Comparison of ENCODE assay signal across 8 cellular contexts in genomic region chr13:42047561-42048322, GRCh38. TPM values are rescaled to one million over a fixed set of nuclear protein-coding genes. Genes with fewer than 3 reads are reported as not detected.
DNase-seq lines count a peak whose midpoint lies in the region; ATAC-seq lines count a peak whose summit lies in the region.

No MANE protein-coding gene starts in this region.

- H3K36me3 Mint-ChIP-seq in natural killer cell treated with Interleukin-12 subunit alpha and Interleukin-12 subunit beta and Interleukin-15 and Interleukin-18, amount 100 ng/mL, for 72 hours = peaks cover 4% of the 10 kb centered on the region

- peak; percentile 22 for ATAC-seq in HG02970 (IDR thresholded peaks at IDR 0.05; ENCODE audit: low FRiP score, unreplicated experiment)
- ATAC-seq in natural killer cell treated with Interleukin-12 subunit alpha and Interleukin-12 subunit beta and Interleukin-15 and Interleukin-18, amount 100 ng/mL, for 72 hours = peak; percentile 43 to 62

- peak overlapping the region in 1 of 2 donors; percentile 39 for H3K27ac Mint-ChIP-seq in natural killer cell treated with Interleukin-12 subunit alpha and Interleukin-12 subunit beta and Interleukin-15 and Interleukin-18, amount 100 ng/mL, for 72 hours

- peak overlapping the region; percentile 91 for H3K27ac ChIP-seq in urinary bladder (ENCODE audit: low read depth)

- DNase-seq in activated gamma-delta T cell (lab: John Stamatoyannopoulos, UW) (peak; percentile 7), activated gamma-delta T cell treated with Interleukin-2 at 50 U/mL for 16 hours (no peak), NCI-H345 treated with DMSO at 0.1 percent for 48 hours (lab: John Stamatoyannopoulos, UW; ENCODE audit: unreplicated experiment) (peak; percentile 49), fibroblast of peridontal ligament (ENCODE audit: extremely low read depth) (peak; percentile 72)
- peak; percentile 51 to 57 for DNase-seq in activated T-cell treated with anti-CD3 and anti-CD28 coated beads, Interleukin-2, amount 50 U/mL, for 48 hours
- DNase-seq in natural killer cell treated with Interleukin-12 subunit alpha and Interleukin-12 subunit beta and Interleukin-15 and Interleukin-18, amount 100 ng/mL, for 72 hours (ENCODE audit: low spot score) = no peak

- 1% methylated on average over 50 of the region's 50 CpGs for WGBS in urinary bladder

- H3K4me1 Mint-ChIP-seq in natural killer cell treated with Interleukin-12 subunit alpha and Interleukin-12 subunit beta and Interleukin-15 and Interleukin-18, amount 100 ng/mL, for 72 hours (ENCODE audit: low read depth in 2 of 2) = peaks cover 6 to 8% of the 10 kb centered on the region in 2 donors

- no peaks in the 10 kb centered on the region for H3K4me1 ChIP-seq in urinary bladder (ENCODE audit: insufficient read depth)

- H3K9me3 Mint-ChIP-seq in natural killer cell treated with Interleukin-12 subunit alpha and Interleukin-12 subunit beta and Interleukin-15 and Interleukin-18, amount 100 ng/mL, for 72 hours = no peaks in the 10 kb centered on the region

- peak overlapping the region; percentile 73 for H3K4me3 Mint-ChIP-seq in natural killer cell treated with Interleukin-12 subunit alpha and Interleukin-12 subunit beta and Interleukin-15 and Interleukin-18, amount 100 ng/mL, for 72 hours

- H3K36me3 ChIP-seq in urinary bladder (ENCODE audit: insufficient read depth) = no peaks in the 10 kb centered on the region

- peak overlapping the region; percentile 93 for H3K4me3 ChIP-seq in urinary bladder (ENCODE audit: low read depth, low read length)

- H3K27me3 Mint-ChIP-seq in natural killer cell treated with Interleukin-12 subunit alpha and Interleukin-12 subunit beta and Interleukin-15 and Interleukin-18, amount 100 ng/mL, for 72 hours = peaks cover 32 to 45% of the 10 kb centered on the region in 2 donors

RNA-seq across cellular contexts. Expression of gene DGKH, which starts 0.7 kb away (rescaled TPM):
- total RNA-seq in natural killer cell treated with Interleukin-12 subunit alpha and Interleukin-12 subunit beta and Interleukin-15 and Interleukin-18, amount 100 ng/mL, for 72 hours = 10 to 100 TPM in 1 of 2 donors, 1 to 10 TPM in 1; 7.4 to 21.1 TPM
- total RNA-seq in urinary bladder = 36.4 TPM
- polyA plus RNA-seq in urinary bladder = 3.4 TPM

Comparison
In these comparisons a context has a peak if more than half of its experiments do, and no peak if none do; other contexts are left out.
1. DNase-seq: peak in activated gamma-delta T cell (single experiment), NCI-H345 treated with DMSO at 0.1 percent for 48 hours (single experiment), activated T-cell treated with anti-CD3 and anti-CD28 coated beads, Interleukin-2, amount 50 U/mL, for 48 hours (2 of 2) and fibroblast of peridontal ligament (single experiment); none in activated gamma-delta T cell treated with Interleukin-2 at 50 U/mL for 16 hours (single experiment) and natural killer cell treated with Interleukin-12 subunit alpha and Interleukin-12 subunit beta and Interleukin-15 and Interleukin-18, amount 100 ng/mL, for 72 hours (single experiment).